Comparison of ENCODE assay signal across 8 cellular contexts in the genomic region with DNA sequence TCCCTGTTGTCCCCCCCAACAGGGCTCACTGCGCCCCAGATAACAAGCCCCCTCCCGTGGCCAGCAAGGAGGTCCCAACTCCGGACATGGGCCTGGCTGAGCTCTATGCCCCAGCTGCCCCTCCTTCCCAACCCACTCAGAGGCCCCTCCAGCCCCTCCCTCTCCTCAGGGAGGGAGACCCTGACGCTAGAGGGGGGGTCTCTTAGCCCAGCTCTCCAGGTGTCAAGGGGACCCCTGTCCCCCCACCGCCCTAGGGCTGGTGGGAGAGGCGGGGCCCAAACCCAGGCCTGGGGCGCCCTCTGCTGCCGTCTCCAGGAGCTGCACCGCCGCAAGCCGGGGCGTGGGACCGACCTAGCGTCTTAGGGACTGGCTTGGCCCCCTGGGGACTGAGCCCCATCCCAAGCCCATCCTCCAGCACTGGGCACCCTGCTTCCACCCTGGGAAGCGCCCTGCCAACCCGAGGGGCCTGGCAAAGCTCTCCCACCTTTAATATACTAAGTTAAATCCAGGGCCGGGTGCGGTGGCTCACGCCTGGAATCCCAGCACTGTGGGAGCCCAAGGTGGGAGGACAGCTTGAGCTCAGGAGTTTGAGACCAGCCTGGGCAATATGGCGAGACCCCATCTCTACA. TPM values are rescaled to one million over a fixed set of nuclear protein-coding genes. Genes with fewer than 3 reads are reported as not detected.
DNase-seq lines count a peak whose midpoint lies in the region; ATAC-seq and TF ChIP-seq lines count a peak whose summit lies in the region.

No MANE protein-coding gene starts in this region.

- no peak overlapping the region for H3K4me3 ChIP-seq in BJ (ENCODE audit: low read depth, low read length)
- H3K4me3 ChIP-seq in brain microvascular endothelial cell (ENCODE audit: low read depth, low read length), result no peak overlapping the region

- peaks cover 18% of the 10 kb centered on the region for H3K27me3 Mint-ChIP-seq in HFFc6 (ENCODE audit: insufficient read depth)

- no peak for DNase-seq in BJ (ENCODE audit: low read depth)
- no peak for DNase-seq in HFFc6
- peak; percentile 69 for DNase-seq in UCSD-AML1 (lab: John Stamatoyannopoulos, UW; ENCODE audit: unreplicated experiment)
- DNase-seq in brain microvascular endothelial cell, result no peak
- no peak for DNase-seq in left lobe of liver (ENCODE audit: low spot score)
- DNase-seq in stimulated activated CD8-positive, alpha-beta memory T cell treated with anti-CD3 and anti-CD28 coated beads, Interleukin-15, amount 100 ng/mL, for 48 hours (ENCODE audit: low read depth in 2 of 2), result peak; percentile 48 to 54
- no peak for DNase-seq in midbrain (lab: John Stamatoyannopoulos, UW)
- no peak for DNase-seq in medulla oblongata (ENCODE audit: extremely low spot score)

- H3K9me3 Mint-ChIP-seq in HFFc6, result peaks cover 4% of the 10 kb centered on the region; the same call in 1 of the 2 replicates

- H3K27ac ChIP-seq in brain microvascular endothelial cell, result no peak overlapping the region

- H3K27ac Mint-ChIP-seq in HFFc6, result no peak overlapping the region

- POLR2A ChIA-PET in BJ (lab: Charles Lee), result interaction anchor here (0.9 kb wide), 1 partner anchor 27 kb away, joined by 3 read pairs; no protein-coding TSS in a partner anchor

- H3K27me3 ChIP-seq in BJ (ENCODE audit: control insufficient read depth, insufficient read depth, low read length), result peaks cover 18% of the 10 kb centered on the region
- H3K27me3 ChIP-seq in brain microvascular endothelial cell (replicated peaks), result peaks cover 40% of the 10 kb centered on the region

- 0 out of 2 replicates have a peak, but pooled peaks cover under 1% of the 10 kb centered on the region for H3K4me1 Mint-ChIP-seq in HFFc6 (ENCODE audit: low read depth)

- no peak overlapping the region for H3K4me3 Mint-ChIP-seq in HFFc6

- peak; percentile 76 for ATAC-seq in left lobe of liver

- in situ Hi-C loops in brain microvascular endothelial cell (cut with HindIII; ENCODE audit: low pct_ligation_motif_present, low sequenced_read_pairs), result no loop called here

- CTCF ChIA-PET in BJ (lab: Yijun Ruan, JAX), result interaction anchor here (0.5 to 1.2 kb wide), 7 partner anchors 16 to 243 kb away, joined by 3 to 4 read pairs (median 3); no protein-coding TSS in a partner anchor

- H3K36me3 ChIP-seq in BJ (ENCODE audit: control insufficient read depth, insufficient read depth, low read length), result no peaks in the 10 kb centered on the region
- H3K36me3 ChIP-seq in brain microvascular endothelial cell (replicated peaks), result no peaks in the 10 kb centered on the region

- TF ChIP-seq CTCF in BJ (IDR thresholded peaks at IDR 0.05; ENCODE audit: insufficient read depth, low read depth, low read length) (peak; percentile 94), HFFc6 (IDR thresholded peaks at IDR 0.05) (peak; percentile 92), brain microvascular endothelial cell (IDR thresholded peaks at IDR 0.05; ENCODE audit: low read depth, low read length, missing control alignments) (peak; percentile 94)

- H3K36me3 Mint-ChIP-seq in HFFc6 (ENCODE audit: low read depth), result no peaks in the 10 kb centered on the region

RNA-seq across cellular contexts. Expression of a gene that starts 1.4 kb away (rescaled TPM):
- 0.28 and 0.32 TPM in 2 replicates for polyA plus RNA-seq in BJ (2011; rRNA removed)
- polyA minus RNA-seq in BJ (2011; rRNA and poly(A)+ RNA removed), result 0.38 TPM in 1 of 2 replicates, not detected in the other
- under 1 TPM; 0.34 to 0.66 (median 0.41) TPM for total RNA-seq in HFFc6 (2021; fragmentation: NEBNext Ultra II Directional; extraction: Animal tissue kit (Norgen Biotek cat#: 25700))
- total RNA-seq in left lobe of liver, result not detected

RNA-seq across cellular contexts. Expression of a gene that starts 17.5 kb away (rescaled TPM):
- 28.1 and 44.3 TPM in 2 replicates for polyA plus RNA-seq in BJ (2011; rRNA removed)
- 25.1 and 40.3 TPM in 2 replicates for polyA minus RNA-seq in BJ (2011; rRNA and poly(A)+ RNA removed)
- total RNA-seq in HFFc6 (2021; fragmentation: NEBNext Ultra II Directional; extraction: Animal tissue kit (Norgen Biotek cat#: 25700)), result 10 to 100 TPM; 47.5 to 55.8 (median 51.3) TPM
- 34.7 TPM for total RNA-seq in left lobe of liver

RNA-seq across cellular contexts. Expression of a gene that starts 19.3 kb away (rescaled TPM):
- polyA plus RNA-seq in BJ (2011; rRNA removed), result 69.2 and 111 TPM in 2 replicates
- 42.4 and 68.8 TPM in 2 replicates for polyA minus RNA-seq in BJ (2011; rRNA and poly(A)+ RNA removed)
- total RNA-seq in HFFc6 (2021; fragmentation: NEBNext Ultra II Directional; extraction: Animal tissue kit (Norgen Biotek cat#: 25700)), result 100 to 1,000 TPM; 127 to 164 (median 149) TPM
- 117 TPM for total RNA-seq in left lobe of liver

RNA-seq across cellular contexts. Expression of a gene that starts 19.7 kb away (rescaled TPM):
- polyA plus RNA-seq in BJ (2011; rRNA removed), result not detected in 2 replicates
- not detected in 2 replicates for polyA minus RNA-seq in BJ (2011; rRNA and poly(A)+ RNA removed)
- not detected for total RNA-seq in HFFc6 (2021; fragmentation: NEBNext Ultra II Directional; extraction: Animal tissue kit (Norgen Biotek cat#: 25700))
- total RNA-seq in left lobe of liver, result not detected

RNA-seq across cellular contexts. Expression of a gene that starts 24.8 kb away (rescaled TPM):
- 315 and 529 TPM in 2 replicates for polyA plus RNA-seq in BJ (2011; rRNA removed)
- 851 and 853 TPM in 2 replicates for polyA minus RNA-seq in BJ (2011; rRNA and poly(A)+ RNA removed)
- total RNA-seq in HFFc6 (2021; fragmentation: NEBNext Ultra II Directional; extraction: Animal tissue kit (Norgen Biotek cat#: 25700)), result 100 to 1,000 TPM; 483 to 579 (median 507) TPM
- 23.2 TPM for total RNA-seq in left lobe of liver

Comparison
In these comparisons a context has a peak if more than half of its experiments do, and no peak if none do; other contexts are left out.
1. DNase-seq: peak in UCSD-AML1 (single experiment) and stimulated activated CD8-positive, alpha-beta memory T cell treated with anti-CD3 and anti-CD28 coated beads, Interleukin-15, amount 100 ng/mL, for 48 hours (2 of 2); none in BJ (single experiment), HFFc6 (single experiment), brain microvascular endothelial cell (single experiment), left lobe of liver (single experiment), midbrain (single experiment) and medulla oblongata (single experiment).
2. Peak in every context shown above with its lines, with median percentiles within 50 percentile points of each other: CTCF ChIP-seq.